In genomic region chr11:47766363-47767227, GRCh38 we compare ENCODE assay signal across 8 cellular contexts. TPM values are rescaled to one million over a fixed set of nuclear protein-coding genes. Genes with fewer than 3 reads are reported as not detected.
A peak's percentile ranks its signal among the peaks of the same experiment; 100 is the strongest.
DNase-seq lines count a peak whose midpoint lies in the region; ATAC-seq and TF ChIP-seq lines count a peak whose summit lies in the region.

No MANE protein-coding gene starts in this region.

- ATAC-seq in CD4-positive, alpha-beta T cell (ENCODE audit: poor library complexity) = peak; percentile 38
- ATAC-seq in GM19372 (IDR thresholded peaks at IDR 0.05; ENCODE audit: low read depth, unreplicated experiment) (peak; percentile 20), HG03521 (IDR thresholded peaks at IDR 0.05; ENCODE audit: unreplicated experiment) (peak; percentile 21), thoracic aorta (ENCODE audit: insufficient number of reproducible peaks, low FRiP score, low read depth) (no peak)

- TF ChIP-seq POLR2A in ovary (IDR thresholded peaks at IDR 0.05) = peak; percentile 17

- no peaks in the 10 kb centered on the region for H3K9me3 Mint-ChIP-seq in CD4-positive, alpha-beta T cell
- H3K9me3 Mint-ChIP-seq in glutamatergic neuron (ENCODE audit: unreplicated experiment) = peaks cover 7% of the 10 kb centered on the region

- H3K27ac ChIP-seq in CD4-positive, alpha-beta T cell (ENCODE audit: low read depth, low read length) = peak overlapping the region; percentile 97
- H3K27ac ChIP-seq in SJCRH30 (peak overlapping the region; percentile 99), ovary (peak overlapping the region; percentile 98), thoracic aorta (peak overlapping the region; percentile 97 to 98)

- POLR2A ChIA-PET in CD4-positive, alpha-beta T cell (lab: Charles Lee) = interaction anchor here (0.6 to 2.9 kb wide), 19 partner anchors 9 to 1906 kb away, joined by 3 to 21 read pairs (median 5); partner anchors contain the start of genes AGBL2, DDB2, KBTBD4 and NDUFS3

- no peak for TF ChIP-seq CTCF in CD4-positive, alpha-beta T cell (IDR thresholded peaks at IDR 0.05)
- TF ChIP-seq CTCF in glutamatergic neuron (IDR thresholded peaks at IDR 0.05; ENCODE audit: partially characterized antibody, unreplicated experiment) (no peak), ovary (IDR thresholded peaks at IDR 0.05) (peak in 1 of 3 donors; percentile 12), thoracic aorta (IDR thresholded peaks at IDR 0.05) (no peak)

- H3K4me1 Mint-ChIP-seq in CD4-positive, alpha-beta T cell (ENCODE audit: low read depth) = peaks cover 34% of the 10 kb centered on the region
- H3K4me1 Mint-ChIP-seq in glutamatergic neuron (ENCODE audit: low read depth, unreplicated experiment) = peaks cover 3% of the 10 kb centered on the region

- H3K27ac Mint-ChIP-seq in CD4-positive, alpha-beta T cell = peak overlapping the region; percentile 99
- H3K27ac Mint-ChIP-seq in glutamatergic neuron (ENCODE audit: unreplicated experiment) = peak overlapping the region; percentile 91

- H3K27me3 Mint-ChIP-seq in CD4-positive, alpha-beta T cell = no peaks in the 10 kb centered on the region
- H3K27me3 Mint-ChIP-seq in glutamatergic neuron (ENCODE audit: unreplicated experiment) = peaks cover 13% of the 10 kb centered on the region

- H3K36me3 ChIP-seq in SJCRH30 = peaks cover 28% of the 10 kb centered on the region
- no peaks in the 10 kb centered on the region for H3K36me3 ChIP-seq in ovary
- peaks cover 14% of the 10 kb centered on the region for H3K36me3 ChIP-seq in thoracic aorta

- WGBS in ovary, 3 donors = 0 to 1% (median 0%) methylated on average over 44 to 73 of the region's 73 CpGs

- no peaks in the 10 kb centered on the region for H3K27me3 ChIP-seq in CD4-positive, alpha-beta T cell (ENCODE audit: control insufficient read depth, insufficient read depth, low read length)
- H3K27me3 ChIP-seq in SJCRH30 = no peaks in the 10 kb centered on the region
- H3K27me3 ChIP-seq in ovary = no peaks in the 10 kb centered on the region
- H3K27me3 ChIP-seq in thoracic aorta (replicated peaks; ENCODE audit: insufficient read depth) = no peaks in the 10 kb centered on the region

- H3K4me1 ChIP-seq in SJCRH30 = no peaks in the 10 kb centered on the region
- peaks cover 3% of the 10 kb centered on the region for H3K4me1 ChIP-seq in ovary (ENCODE audit: insufficient read depth)
- H3K4me1 ChIP-seq in thoracic aorta (ENCODE audit: control insufficient read depth in 1 of 2, low read depth in 2 of 2) = peaks cover 18 to 26% of the 10 kb centered on the region in 2 donors

- peak overlapping the region; percentile 98 for H3K4me3 Mint-ChIP-seq in CD4-positive, alpha-beta T cell
- H3K4me3 Mint-ChIP-seq in glutamatergic neuron (ENCODE audit: unreplicated experiment) = peak overlapping the region; percentile 96

- CTCF ChIA-PET in CD4-positive, alpha-beta T cell (lab: Charles Lee) = no interaction called here

- DNase-seq in CD4-positive, alpha-beta T cell = peak; percentile 56 to 74 (median 64)
- DNase-seq in SJCRH30 (peak; percentile 52 to 66), glutamatergic neuron (peak; percentile 41), ovary (peak; percentile 60 to 77 (median 71)), thoracic aorta (ENCODE audit: low spot score) (no peak)
- DNase-seq in activated naive CD4-positive, alpha-beta T cell treated with anti-CD3 and anti-CD28 coated beads, Interleukin-2, amount 50 U/mL, for 16 hours = peak; percentile 82

- intact Hi-C loops in CD4-positive, alpha-beta T cell (cut with DNase I, micrococcal nuclease) = loop anchor here (1.0 to 10.0 kb wide), 10 partner anchors 81 to 1964 kb away; partner anchors contain the start of genes MTCH2 (in 2 of the 2), NUP160 (in 2 of the 2), ARFGAP2 (in 1 of the 2) and CELF1 (in 1 of the 2)
- intact Hi-C loops in ovary (cut with DNase I) = loop anchor here in 1 of 4 donors (10.0 kb wide), 1 partner anchor 122 kb away; the partner anchor contains the start of gene MTCH2

- no peak for TF ChIP-seq EP300 in ovary (IDR thresholded peaks at IDR 0.05)

- H3K36me3 Mint-ChIP-seq in CD4-positive, alpha-beta T cell (ENCODE audit: low read depth) = peaks cover 56% of the 10 kb centered on the region
- H3K36me3 Mint-ChIP-seq in glutamatergic neuron (ENCODE audit: unreplicated experiment) = no peaks in the 10 kb centered on the region

- H3K4me3 ChIP-seq in SJCRH30 (peak overlapping the region; percentile 85), ovary (peak overlapping the region; percentile 72), thoracic aorta (peak overlapping the region; percentile 89)

- no peaks in the 10 kb centered on the region for H3K9me3 ChIP-seq in CD4-positive, alpha-beta T cell (ENCODE audit: control insufficient read depth, low read length)
- no peaks in the 10 kb centered on the region for H3K9me3 ChIP-seq in SJCRH30 (replicated peaks)
- H3K9me3 ChIP-seq in ovary = no peaks in the 10 kb centered on the region
- H3K9me3 ChIP-seq in thoracic aorta = no peaks in the 10 kb centered on the region

RNA-seq across cellular contexts. Expression of gene FNBP4, which starts 0.5 kb away (rescaled TPM):
- total RNA-seq in CD4-positive, alpha-beta T cell = 100 to 1,000 TPM; 402 to 427 TPM
- 72.0 and 90.0 TPM in 2 replicates for total RNA-seq in SJCRH30 (2014; rRNA removed; shearing (Covaris generic))
- total RNA-seq in glutamatergic neuron (ENCODE audit: unreplicated experiment) (101 TPM), ovary (100 to 1,000 TPM in 5 of 7 donors, 10 to 100 TPM in 2; 81.8 to 167 (median 131) TPM), thoracic aorta (100 to 1,000 TPM; 188 to 238 TPM)
- 10 to 100 TPM; 59.4 to 72.8 TPM for polyA plus RNA-seq in ovary

RNA-seq across cellular contexts. Expression of gene AGBL2, which starts 51.4 kb away (rescaled TPM):
- total RNA-seq in CD4-positive, alpha-beta T cell = 1 to 10 TPM; 3.6 to 4.4 TPM
- total RNA-seq in SJCRH30 (2014; rRNA removed; shearing (Covaris generic)) = 0.04 and 0.41 TPM in 2 replicates
- total RNA-seq in glutamatergic neuron (ENCODE audit: unreplicated experiment) = 1.7 TPM
- 10 to 100 TPM in 1 of 7 donors, 1 to 10 TPM in 5, under 1 TPM in 1; 0.83 to 13.1 (median 2.8) TPM for total RNA-seq in ovary
- 1 to 10 TPM; 2.0 to 4.5 TPM for polyA plus RNA-seq in ovary
- under 1 TPM in 1 of 2 donors, not detected in 1; 0.95 TPM for total RNA-seq in thoracic aorta
